ENCODE assay signal across 1 cellular context in the genomic region with DNA sequence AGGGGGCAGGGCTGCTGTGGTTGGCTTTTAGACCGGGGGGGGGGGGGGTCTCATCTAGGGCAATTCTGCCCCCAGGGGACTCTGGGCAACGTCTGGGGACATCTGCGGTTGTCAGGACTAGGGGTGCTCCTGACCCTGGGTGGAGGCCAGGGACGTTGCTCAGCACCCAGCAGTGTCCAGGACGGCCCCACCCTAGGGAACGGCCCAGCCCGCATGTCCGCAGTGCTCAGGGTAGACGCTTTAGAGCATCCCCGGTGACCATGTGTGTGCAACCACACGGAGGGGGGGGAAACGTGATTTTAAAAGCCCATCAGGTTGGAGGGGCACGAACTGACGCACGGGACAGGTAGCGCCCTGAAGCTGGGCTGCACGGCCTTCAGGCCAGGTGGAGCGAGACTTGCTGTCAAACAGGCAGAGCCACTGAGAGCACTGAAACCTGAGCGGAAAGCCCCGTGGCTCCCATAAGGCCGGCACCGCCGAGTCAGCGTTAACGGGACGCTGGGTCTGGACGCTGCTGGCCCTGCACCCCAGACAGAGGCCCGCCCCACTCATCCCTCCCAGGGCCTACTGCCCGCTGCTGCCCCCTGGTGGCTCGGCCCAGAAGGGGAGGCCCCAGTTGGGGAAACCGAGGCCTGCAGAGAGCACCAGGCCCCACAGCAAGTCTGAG.
TF ChIP-seq lines count a peak whose summit lies in the region.

No MANE protein-coding gene starts in this region.

TF ChIP-seq in K562, 482 proteins besides CTCF, POLR2A, EP300 and RAD21 (continued from another document):
- TF ChIP-seq, protein P1, sequence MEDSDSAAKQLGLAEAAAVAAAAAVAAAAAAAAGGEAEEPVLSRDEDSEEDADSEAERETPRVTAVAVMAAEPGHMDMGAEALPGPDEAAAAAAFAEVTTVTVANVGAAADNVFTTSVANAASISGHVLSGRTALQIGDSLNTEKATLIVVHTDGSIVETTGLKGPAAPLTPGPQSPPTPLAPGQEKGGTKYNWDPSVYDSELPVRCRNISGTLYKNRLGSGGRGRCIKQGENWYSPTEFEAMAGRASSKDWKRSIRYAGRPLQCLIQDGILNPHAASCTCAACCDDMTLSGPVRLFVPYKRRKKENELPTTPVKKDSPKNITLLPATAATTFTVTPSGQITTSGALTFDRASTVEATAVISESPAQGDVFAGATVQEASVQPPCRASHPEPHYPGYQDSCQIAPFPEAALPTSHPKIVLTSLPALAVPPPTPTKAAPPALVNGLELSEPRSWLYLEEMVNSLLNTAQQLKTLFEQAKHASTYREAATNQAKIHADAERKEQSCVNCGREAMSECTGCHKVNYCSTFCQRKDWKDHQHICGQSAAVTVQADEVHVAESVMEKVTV (CRISPR knock-in tag; IDR thresholded peaks at IDR 0.05): peak; percentile 75
- TF ChIP-seq, protein P2, sequence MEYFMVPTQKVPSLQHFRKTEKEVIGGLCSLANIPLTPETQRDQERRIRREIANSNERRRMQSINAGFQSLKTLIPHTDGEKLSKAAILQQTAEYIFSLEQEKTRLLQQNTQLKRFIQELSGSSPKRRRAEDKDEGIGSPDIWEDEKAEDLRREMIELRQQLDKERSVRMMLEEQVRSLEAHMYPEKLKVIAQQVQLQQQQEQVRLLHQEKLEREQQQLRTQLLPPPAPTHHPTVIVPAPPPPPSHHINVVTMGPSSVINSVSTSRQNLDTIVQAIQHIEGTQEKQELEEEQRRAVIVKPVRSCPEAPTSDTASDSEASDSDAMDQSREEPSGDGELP (CRISPR knock-in tag; IDR thresholded peaks at IDR 0.05; ENCODE audit: borderline replicate concordance): peak; percentile 60; the same call in 1 of the 2 replicates
- TF ChIP-seq SAFB2 (IDR thresholded peaks at IDR 0.05; ENCODE audit: borderline replicate concordance, low read depth, low read length, severe bottlenecking): no peak
- TF ChIP-seq SMAD4 (CRISPR knock-in tag; conservative IDR thresholded peaks at IDR 0.05): peak; percentile 34; the same call in 1 of the 2 replicates
- TF ChIP-seq POU5F1 (IDR thresholded peaks at IDR 0.05; ENCODE audit: borderline replicate concordance, low read depth, low read length, partially characterized antibody): peak; percentile 13
- TF ChIP-seq ZNF224 (CRISPR knock-in tag; IDR thresholded peaks at IDR 0.05): no peak
- peak; percentile 98 for TF ChIP-seq BCOR (IDR thresholded peaks at IDR 0.05)
- TF ChIP-seq CC2D1A (IDR thresholded peaks at IDR 0.05): peak; percentile 70; the same call in 1 of the 2 replicates
- TF ChIP-seq, protein P3, sequence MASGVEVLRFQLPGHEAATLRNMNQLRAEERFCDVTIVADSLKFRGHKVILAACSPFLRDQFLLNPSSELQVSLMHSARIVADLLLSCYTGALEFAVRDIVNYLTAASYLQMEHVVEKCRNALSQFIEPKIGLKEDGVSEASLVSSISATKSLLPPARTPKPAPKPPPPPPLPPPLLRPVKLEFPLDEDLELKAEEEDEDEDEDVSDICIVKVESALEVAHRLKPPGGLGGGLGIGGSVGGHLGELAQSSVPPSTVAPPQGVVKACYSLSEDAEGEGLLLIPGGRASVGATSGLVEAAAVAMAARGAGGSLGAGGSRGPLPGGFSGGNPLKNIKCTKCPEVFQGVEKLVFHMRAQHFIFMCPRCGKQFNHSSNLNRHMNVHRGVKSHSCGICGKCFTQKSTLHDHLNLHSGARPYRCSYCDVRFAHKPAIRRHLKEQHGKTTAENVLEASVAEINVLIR (CRISPR knock-in tag; IDR thresholded peaks at IDR 0.05): no peak
- no peak for TF ChIP-seq BACH1 (tag; IDR thresholded peaks at IDR 0.05)
- no peak for TF ChIP-seq NFIX (CRISPR knock-in tag; IDR thresholded peaks at IDR 0.05; ENCODE audit: low read depth)
- no peak for TF ChIP-seq PHB2 (IDR thresholded peaks at IDR 0.05; ENCODE audit: low read depth)
- TF ChIP-seq JUN (IDR thresholded peaks at IDR 0.05; ENCODE audit: borderline replicate concordance, low read depth, low read length): no peak
- TF ChIP-seq JUN (CRISPR knock-in tag; IDR thresholded peaks at IDR 0.05; ENCODE audit: borderline replicate concordance): peak; percentile 68; the same call in 1 of the 2 replicates
- TF ChIP-seq TARDBP (IDR thresholded peaks at IDR 0.05): no peak
- TF ChIP-seq, protein P4, sequence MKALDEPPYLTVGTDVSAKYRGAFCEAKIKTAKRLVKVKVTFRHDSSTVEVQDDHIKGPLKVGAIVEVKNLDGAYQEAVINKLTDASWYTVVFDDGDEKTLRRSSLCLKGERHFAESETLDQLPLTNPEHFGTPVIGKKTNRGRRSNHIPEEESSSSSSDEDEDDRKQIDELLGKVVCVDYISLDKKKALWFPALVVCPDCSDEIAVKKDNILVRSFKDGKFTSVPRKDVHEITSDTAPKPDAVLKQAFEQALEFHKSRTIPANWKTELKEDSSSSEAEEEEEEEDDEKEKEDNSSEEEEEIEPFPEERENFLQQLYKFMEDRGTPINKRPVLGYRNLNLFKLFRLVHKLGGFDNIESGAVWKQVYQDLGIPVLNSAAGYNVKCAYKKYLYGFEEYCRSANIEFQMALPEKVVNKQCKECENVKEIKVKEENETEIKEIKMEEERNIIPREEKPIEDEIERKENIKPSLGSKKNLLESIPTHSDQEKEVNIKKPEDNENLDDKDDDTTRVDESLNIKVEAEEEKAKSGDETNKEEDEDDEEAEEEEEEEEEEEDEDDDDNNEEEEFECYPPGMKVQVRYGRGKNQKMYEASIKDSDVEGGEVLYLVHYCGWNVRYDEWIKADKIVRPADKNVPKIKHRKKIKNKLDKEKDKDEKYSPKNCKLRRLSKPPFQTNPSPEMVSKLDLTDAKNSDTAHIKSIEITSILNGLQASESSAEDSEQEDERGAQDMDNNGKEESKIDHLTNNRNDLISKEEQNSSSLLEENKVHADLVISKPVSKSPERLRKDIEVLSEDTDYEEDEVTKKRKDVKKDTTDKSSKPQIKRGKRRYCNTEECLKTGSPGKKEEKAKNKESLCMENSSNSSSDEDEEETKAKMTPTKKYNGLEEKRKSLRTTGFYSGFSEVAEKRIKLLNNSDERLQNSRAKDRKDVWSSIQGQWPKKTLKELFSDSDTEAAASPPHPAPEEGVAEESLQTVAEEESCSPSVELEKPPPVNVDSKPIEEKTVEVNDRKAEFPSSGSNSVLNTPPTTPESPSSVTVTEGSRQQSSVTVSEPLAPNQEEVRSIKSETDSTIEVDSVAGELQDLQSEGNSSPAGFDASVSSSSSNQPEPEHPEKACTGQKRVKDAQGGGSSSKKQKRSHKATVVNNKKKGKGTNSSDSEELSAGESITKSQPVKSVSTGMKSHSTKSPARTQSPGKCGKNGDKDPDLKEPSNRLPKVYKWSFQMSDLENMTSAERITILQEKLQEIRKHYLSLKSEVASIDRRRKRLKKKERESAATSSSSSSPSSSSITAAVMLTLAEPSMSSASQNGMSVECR (CRISPR knock-in tag; IDR thresholded peaks at IDR 0.05): peak; percentile 63
- TF ChIP-seq MAFG (tag; conservative IDR thresholded peaks at IDR 0.05): peak; percentile 86
- TF ChIP-seq, protein P5, sequence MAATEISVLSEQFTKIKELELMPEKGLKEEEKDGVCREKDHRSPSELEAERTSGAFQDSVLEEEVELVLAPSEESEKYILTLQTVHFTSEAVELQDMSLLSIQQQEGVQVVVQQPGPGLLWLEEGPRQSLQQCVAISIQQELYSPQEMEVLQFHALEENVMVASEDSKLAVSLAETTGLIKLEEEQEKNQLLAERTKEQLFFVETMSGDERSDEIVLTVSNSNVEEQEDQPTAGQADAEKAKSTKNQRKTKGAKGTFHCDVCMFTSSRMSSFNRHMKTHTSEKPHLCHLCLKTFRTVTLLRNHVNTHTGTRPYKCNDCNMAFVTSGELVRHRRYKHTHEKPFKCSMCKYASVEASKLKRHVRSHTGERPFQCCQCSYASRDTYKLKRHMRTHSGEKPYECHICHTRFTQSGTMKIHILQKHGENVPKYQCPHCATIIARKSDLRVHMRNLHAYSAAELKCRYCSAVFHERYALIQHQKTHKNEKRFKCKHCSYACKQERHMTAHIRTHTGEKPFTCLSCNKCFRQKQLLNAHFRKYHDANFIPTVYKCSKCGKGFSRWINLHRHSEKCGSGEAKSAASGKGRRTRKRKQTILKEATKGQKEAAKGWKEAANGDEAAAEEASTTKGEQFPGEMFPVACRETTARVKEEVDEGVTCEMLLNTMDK (IDR thresholded peaks at IDR 0.05; ENCODE audit: borderline replicate concordance, insufficient read depth, low read depth, low read length, poor library complexity, severe bottlenecking): peak; percentile 89
- no peak for TF ChIP-seq ZNF146 (CRISPR knock-in tag; IDR thresholded peaks at IDR 0.05; ENCODE audit: unreplicated experiment)
- no peak for TF ChIP-seq SETDB1 (IDR thresholded peaks at IDR 0.05; ENCODE audit: low read length)
- peak; percentile 73 to 93 for TF ChIP-seq MAZ (CRISPR knock-in tag; conservative IDR thresholded peaks at IDR 0.05 in 1 of 2, IDR thresholded peaks at IDR 0.05 in 1 of 2)
- TF ChIP-seq, protein P6, sequence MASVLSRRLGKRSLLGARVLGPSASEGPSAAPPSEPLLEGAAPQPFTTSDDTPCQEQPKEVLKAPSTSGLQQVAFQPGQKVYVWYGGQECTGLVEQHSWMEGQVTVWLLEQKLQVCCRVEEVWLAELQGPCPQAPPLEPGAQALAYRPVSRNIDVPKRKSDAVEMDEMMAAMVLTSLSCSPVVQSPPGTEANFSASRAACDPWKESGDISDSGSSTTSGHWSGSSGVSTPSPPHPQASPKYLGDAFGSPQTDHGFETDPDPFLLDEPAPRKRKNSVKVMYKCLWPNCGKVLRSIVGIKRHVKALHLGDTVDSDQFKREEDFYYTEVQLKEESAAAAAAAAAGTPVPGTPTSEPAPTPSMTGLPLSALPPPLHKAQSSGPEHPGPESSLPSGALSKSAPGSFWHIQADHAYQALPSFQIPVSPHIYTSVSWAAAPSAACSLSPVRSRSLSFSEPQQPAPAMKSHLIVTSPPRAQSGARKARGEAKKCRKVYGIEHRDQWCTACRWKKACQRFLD (CRISPR knock-in tag; IDR thresholded peaks at IDR 0.05): no peak
- TF ChIP-seq, protein P7, sequence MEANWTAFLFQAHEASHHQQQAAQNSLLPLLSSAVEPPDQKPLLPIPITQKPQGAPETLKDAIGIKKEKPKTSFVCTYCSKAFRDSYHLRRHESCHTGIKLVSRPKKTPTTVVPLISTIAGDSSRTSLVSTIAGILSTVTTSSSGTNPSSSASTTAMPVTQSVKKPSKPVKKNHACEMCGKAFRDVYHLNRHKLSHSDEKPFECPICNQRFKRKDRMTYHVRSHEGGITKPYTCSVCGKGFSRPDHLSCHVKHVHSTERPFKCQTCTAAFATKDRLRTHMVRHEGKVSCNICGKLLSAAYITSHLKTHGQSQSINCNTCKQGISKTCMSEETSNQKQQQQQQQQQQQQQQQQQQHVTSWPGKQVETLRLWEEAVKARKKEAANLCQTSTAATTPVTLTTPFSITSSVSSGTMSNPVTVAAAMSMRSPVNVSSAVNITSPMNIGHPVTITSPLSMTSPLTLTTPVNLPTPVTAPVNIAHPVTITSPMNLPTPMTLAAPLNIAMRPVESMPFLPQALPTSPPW (CRISPR knock-in tag; IDR thresholded peaks at IDR 0.05): peak; percentile 82
